14 cellular contexts compared by ENCODE assay signal in the genomic region with DNA sequence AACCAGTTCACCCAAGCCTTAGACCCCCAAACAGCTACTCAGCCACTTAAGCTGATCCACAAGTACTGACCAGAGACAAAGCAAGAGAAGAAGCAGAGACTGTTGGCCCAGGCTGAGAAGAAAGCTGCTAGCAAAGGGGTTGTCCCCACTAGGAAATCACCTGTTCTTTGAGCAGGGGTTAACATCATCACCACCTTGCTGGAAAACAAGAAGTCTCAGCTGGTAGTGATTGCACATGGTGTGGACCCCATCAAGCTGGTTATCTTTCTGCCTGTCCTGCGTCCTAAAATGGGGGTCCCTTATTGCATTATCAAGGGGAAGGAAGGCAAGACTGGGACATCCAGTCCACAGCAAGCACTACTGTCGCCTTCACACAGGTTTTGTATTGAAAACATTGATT. TPM values are rescaled to one million over a fixed set of nuclear protein-coding genes. Genes with fewer than 3 reads are reported as not detected.
DNase-seq lines count a peak whose midpoint lies in the region; ATAC-seq, FAIRE-seq and TF ChIP-seq lines count a peak whose summit lies in the region.
"Not testable (repeated sequence)": the region's sequence is repeated elsewhere in the genome, so short reads cannot be mapped to it uniquely, and the experiment has no call there.
"Had no signal": no experiment of that assay in that cellular context is flagged by ENCODE, and none has a peak within 500 bp of the region (broad histone marks: within the 10 kb centered on the region; RNA-seq: fewer than 3 reads in every experiment).

No MANE protein-coding gene starts in this region.

- DNase-seq in CD8-positive, alpha-beta memory T cell; T-cell; activated CD8-positive, alpha-beta memory T cell treated with anti-CD3 and anti-CD28 coated beads, Interleukin-2, amount 10 ng/mL, durations not matched to agents 7 days and 5 days; activated naive CD8-positive, alpha-beta T cell treated with anti-CD3 and anti-CD28 coated beads for 36 hours; bronchial epithelial cell (ENCODE audit: low read depth); natural killer cell: not testable (repeated sequence)

- not testable (repeated sequence) for H3K4me1 ChIP-seq in CD8-positive, alpha-beta memory T cell (ENCODE audit: insufficient read depth, low read length)

- H3K27ac ChIP-seq in CD8-positive, alpha-beta memory T cell (ENCODE audit: low read depth, low read length), result not testable (repeated sequence)

- not testable (repeated sequence) for H3K27me3 ChIP-seq in CD8-positive, alpha-beta memory T cell (ENCODE audit: insufficient read depth, low read length, poor library complexity, severe bottlenecking); bronchial epithelial cell (ENCODE audit: control insufficient read depth, insufficient read depth, low read length)

- H3K27ac Mint-ChIP-seq in CD8-positive, alpha-beta memory T cell, result peak overlapping the region in 7 of 8 donors; percentile 18 to 94 (median 78)
- H3K27ac Mint-ChIP-seq in T-cell, result peak overlapping the region in 1 of 2 donors; percentile 69
- H3K27ac Mint-ChIP-seq in activated CD8-positive, alpha-beta memory T cell treated with anti-CD3 and anti-CD28 coated beads, Interleukin-2, amount 10 ng/mL, durations not matched to agents 7 days and 5 days, result peak overlapping the region; percentile 80
- H3K27ac Mint-ChIP-seq in activated naive CD8-positive, alpha-beta T cell treated with anti-CD3 and anti-CD28 coated beads for 36 hours, result peak overlapping the region; percentile 66
- peak overlapping the region; percentile 93 to 95 for H3K27ac Mint-ChIP-seq in natural killer cell
- H3K27ac Mint-ChIP-seq in stimulated activated naive CD8-positive, alpha-beta T cell treated with anti-CD3 and anti-CD28 coated beads, Interleukin-15, Interleukin-2, amounts not matched to agents 100 ng/mL and 50 ng/mL, for 24 hours, result peak overlapping the region; percentile 76

- FAIRE-seq in bronchial epithelial cell (lab: Jason Lieb, UNC), result peak; percentile 13

- POLR2A ChIA-PET in CD8-positive, alpha-beta memory T cell (lab: Charles Lee), result not testable (repeated sequence)
- POLR2A ChIA-PET in T-cell (lab: Charles Lee), result interaction anchor here in 1 of 2 donors (0.6 kb wide), 1 partner anchor 19 kb away, joined by 3 read pairs; no protein-coding TSS in a partner anchor

- TF ChIP-seq CTCF in bronchial epithelial cell (IDR thresholded peaks at IDR 0.05; ENCODE audit: insufficient read depth, low read length, severe bottlenecking); natural killer cell (IDR thresholded peaks at IDR 0.05): not testable (repeated sequence)

- not testable (repeated sequence) for ATAC-seq in T-cell (replicated peaks in 1 of 4); activated CD8-positive, alpha-beta memory T cell treated with anti-CD3 and anti-CD28 coated beads, Interleukin-2, amount 10 ng/mL, durations not matched to agents 7 days and 5 days
- ATAC-seq in natural killer cell, result peak; percentile 54 to 59 (median 57)

- H3K36me3 ChIP-seq in CD8-positive, alpha-beta memory T cell (ENCODE audit: insufficient read depth, low read length); bronchial epithelial cell (ENCODE audit: control insufficient read depth, insufficient read depth, low read length): not testable (repeated sequence)

- not testable (repeated sequence) for H3K9me3 Mint-ChIP-seq in CD8-positive, alpha-beta memory T cell; T-cell; activated CD8-positive, alpha-beta memory T cell treated with anti-CD3 and anti-CD28 coated beads, Interleukin-2, amount 10 ng/mL, durations not matched to agents 7 days and 5 days (ENCODE audit: low read depth); natural killer cell; stimulated activated naive CD8-positive, alpha-beta T cell treated with anti-CD3 and anti-CD28 coated beads, Interleukin-15, Interleukin-2, amounts not matched to agents 100 ng/mL and 50 ng/mL, for 24 hours
- peaks cover 16% of the 10 kb centered on the region for H3K9me3 Mint-ChIP-seq in activated naive CD8-positive, alpha-beta T cell treated with anti-CD3 and anti-CD28 coated beads for 36 hours

- not testable (repeated sequence) for H3K9me3 ChIP-seq in CD8-positive, alpha-beta memory T cell (ENCODE audit: low read length)

- intact Hi-C loops in natural killer cell (cut with micrococcal nuclease), result loop anchor here (1.0 to 2.0 kb wide), 2 partner anchors 8 to 22 kb away; no protein-coding TSS in a partner anchor

- not testable (repeated sequence) for H3K4me3 ChIP-seq in CD8-positive, alpha-beta memory T cell (ENCODE audit: low read length); bronchial epithelial cell (ENCODE audit: low read depth, low read length)

- H3K4me1 Mint-ChIP-seq in CD8-positive, alpha-beta memory T cell, result peaks cover 29 to 59% (median 58%) of the 10 kb centered on the region in 3 donors
- H3K4me1 Mint-ChIP-seq in T-cell (peaks cover 12 to 34% (median 13%) of the 10 kb centered on the region in 3 donors), natural killer cell (peaks cover 63 to 66% of the 10 kb centered on the region in 2 donors)
- peaks cover 32% of the 10 kb centered on the region for H3K4me1 Mint-ChIP-seq in activated CD8-positive, alpha-beta memory T cell treated with anti-CD3 and anti-CD28 coated beads, Interleukin-2, amount 10 ng/mL, durations not matched to agents 7 days and 5 days
- peaks cover 20% of the 10 kb centered on the region for H3K4me1 Mint-ChIP-seq in activated naive CD8-positive, alpha-beta T cell treated with anti-CD3 and anti-CD28 coated beads for 36 hours
- peaks cover 36% of the 10 kb centered on the region for H3K4me1 Mint-ChIP-seq in stimulated activated naive CD8-positive, alpha-beta T cell treated with anti-CD3 and anti-CD28 coated beads, Interleukin-15, Interleukin-2, amounts not matched to agents 100 ng/mL and 50 ng/mL, for 24 hours (ENCODE audit: low read depth)

- peaks cover 4 to 23% (median 21%) of the 10 kb centered on the region in 3 donors for H3K36me3 Mint-ChIP-seq in CD8-positive, alpha-beta memory T cell
- H3K36me3 Mint-ChIP-seq in T-cell, result not testable (repeated sequence)
- peaks cover 36% of the 10 kb centered on the region for H3K36me3 Mint-ChIP-seq in activated CD8-positive, alpha-beta memory T cell treated with anti-CD3 and anti-CD28 coated beads, Interleukin-2, amount 10 ng/mL, durations not matched to agents 7 days and 5 days
- H3K36me3 Mint-ChIP-seq in activated naive CD8-positive, alpha-beta T cell treated with anti-CD3 and anti-CD28 coated beads for 36 hours, result peaks cover 42% of the 10 kb centered on the region
- H3K36me3 Mint-ChIP-seq in natural killer cell, result peaks cover 19% of the 10 kb centered on the region
- H3K36me3 Mint-ChIP-seq in stimulated activated naive CD8-positive, alpha-beta T cell treated with anti-CD3 and anti-CD28 coated beads, Interleukin-15, Interleukin-2, amounts not matched to agents 100 ng/mL and 50 ng/mL, for 24 hours (ENCODE audit: low read depth), result peaks cover 32% of the 10 kb centered on the region

- H3K4me3 Mint-ChIP-seq in CD8-positive, alpha-beta memory T cell, result peak overlapping the region; percentile 78 to 99 (median 84)
- H3K4me3 Mint-ChIP-seq in T-cell, result peak overlapping the region; percentile 2 to 34 (median 21)
- H3K4me3 Mint-ChIP-seq in activated CD8-positive, alpha-beta memory T cell treated with anti-CD3 and anti-CD28 coated beads, Interleukin-2, amount 10 ng/mL, durations not matched to agents 7 days and 5 days, result peak overlapping the region; percentile 60
- H3K4me3 Mint-ChIP-seq in activated naive CD8-positive, alpha-beta T cell treated with anti-CD3 and anti-CD28 coated beads for 36 hours, result peak overlapping the region; percentile 74
- peak overlapping the region; percentile 95 for H3K4me3 Mint-ChIP-seq in natural killer cell
- peak overlapping the region; percentile 86 for H3K4me3 Mint-ChIP-seq in stimulated activated naive CD8-positive, alpha-beta T cell treated with anti-CD3 and anti-CD28 coated beads, Interleukin-15, Interleukin-2, amounts not matched to agents 100 ng/mL and 50 ng/mL, for 24 hours

- H3K27me3 Mint-ChIP-seq in CD8-positive, alpha-beta memory T cell; T-cell; activated naive CD8-positive, alpha-beta T cell treated with anti-CD3 and anti-CD28 coated beads for 36 hours; natural killer cell (ENCODE audit: low read depth in 2 of 2); stimulated activated naive CD8-positive, alpha-beta T cell treated with anti-CD3 and anti-CD28 coated beads, Interleukin-15, Interleukin-2, amounts not matched to agents 100 ng/mL and 50 ng/mL, for 24 hours: not testable (repeated sequence)
- peaks cover 11% of the 10 kb centered on the region for H3K27me3 Mint-ChIP-seq in activated CD8-positive, alpha-beta memory T cell treated with anti-CD3 and anti-CD28 coated beads, Interleukin-2, amount 10 ng/mL, durations not matched to agents 7 days and 5 days

- CTCF ChIA-PET in CD8-positive, alpha-beta memory T cell (lab: Charles Lee), result not testable (repeated sequence)
- CTCF ChIA-PET in T-cell (lab: Charles Lee), result interaction anchor here in 1 of 2 donors (0.6 kb wide), 1 partner anchor 760 kb away, joined by 3 read pairs; no protein-coding TSS in a partner anchor
- CTCF ChIA-PET in activated CD8-positive, alpha-beta memory T cell treated with anti-CD3 and anti-CD28 coated beads, Interleukin-2, amount 10 ng/mL, durations not matched to agents 7 days and 5 days (lab: Charles Lee), result interaction anchor here (1.1 kb wide), 1 partner anchor 103 kb away, joined by 3 read pairs; no protein-coding TSS in a partner anchor

RNA-seq across cellular contexts. Expression of a gene that starts 0.8 kb away (rescaled TPM):
- 100 to 1,000 TPM; 316 to 350 TPM for total RNA-seq in CD8-positive, alpha-beta memory T cell
- 90.6 TPM for polyA plus RNA-seq in CD8-positive, alpha-beta memory T cell
- total RNA-seq in T-cell (10 to 100 TPM in 1 of 5 donors, 1 to 10 TPM in 4; 1.7 to 10.8 (median 4.7) TPM), bronchial epithelial cell (not detected in 2 replicates), natural killer cell (100 to 1,000 TPM in 1 of 3 donors, 10 to 100 TPM in 2; 32.6 to 110 (median 92.9) TPM)
- total RNA-seq in activated CD8-positive, alpha-beta memory T cell treated with anti-CD3 and anti-CD28 coated beads, Interleukin-2, amount 10 ng/mL, durations not matched to agents 7 days and 5 days, result 10 to 100 TPM; 17.8 to 37.9 TPM
- 100 to 1,000 TPM; 136 to 139 TPM for total RNA-seq in activated naive CD8-positive, alpha-beta T cell treated with anti-CD3 and anti-CD28 coated beads for 36 hours
- total RNA-seq: A673; CD4-positive, alpha-beta memory T cell; G401; GM23338; HT-29 had no signal
- polyA plus RNA-seq: AG04450, GM23338 had no signal

RNA-seq across cellular contexts. Expression of a gene that starts 33.4 kb away (rescaled TPM):
- 100 to 1,000 TPM; 242 to 258 TPM for total RNA-seq in CD8-positive, alpha-beta memory T cell
- polyA plus RNA-seq in CD8-positive, alpha-beta memory T cell, result 30.3 TPM
- total RNA-seq in T-cell (1 to 10 TPM in 3 of 5 donors, under 1 TPM in 2; 0.45 to 5.0 (median 3.5) TPM), bronchial epithelial cell (not detected in 2 replicates), natural killer cell (10 to 100 TPM; 11.4 to 23.8 (median 16.1) TPM)
- total RNA-seq in activated CD8-positive, alpha-beta memory T cell treated with anti-CD3 and anti-CD28 coated beads, Interleukin-2, amount 10 ng/mL, durations not matched to agents 7 days and 5 days, result 10 to 100 TPM; 11.7 to 46.7 TPM
- 10 to 100 TPM; 83.3 to 86.0 TPM for total RNA-seq in activated naive CD8-positive, alpha-beta T cell treated with anti-CD3 and anti-CD28 coated beads for 36 hours
- total RNA-seq: A673, G401, GM23338, HT-29 had no signal
- polyA plus RNA-seq: AG04450, CD14-positive monocyte had no signal

Comparison
In these comparisons a context has a peak if more than half of its experiments do, and no peak if none do; other contexts are left out.
1. H3K4me3 Mint-ChIP-seq: peak in every context shown above with its lines; median percentile 95 in natural killer cell; 86 in stimulated activated naive CD8-positive, alpha-beta T cell treated with anti-CD3 and anti-CD28 coated beads, Interleukin-15, Interleukin-2, amounts not matched to agents 100 ng/mL and 50 ng/mL, for 24 hours; 84 in CD8-positive, alpha-beta memory T cell; 74 in activated naive CD8-positive, alpha-beta T cell treated with anti-CD3 and anti-CD28 coated beads for 36 hours; 60 in activated CD8-positive, alpha-beta memory T cell treated with anti-CD3 and anti-CD28 coated beads, Interleukin-2, amount 10 ng/mL, durations not matched to agents 7 days and 5 days; 21 in T-cell.